8 cellular contexts compared by ENCODE assay signal in the genomic region with DNA sequence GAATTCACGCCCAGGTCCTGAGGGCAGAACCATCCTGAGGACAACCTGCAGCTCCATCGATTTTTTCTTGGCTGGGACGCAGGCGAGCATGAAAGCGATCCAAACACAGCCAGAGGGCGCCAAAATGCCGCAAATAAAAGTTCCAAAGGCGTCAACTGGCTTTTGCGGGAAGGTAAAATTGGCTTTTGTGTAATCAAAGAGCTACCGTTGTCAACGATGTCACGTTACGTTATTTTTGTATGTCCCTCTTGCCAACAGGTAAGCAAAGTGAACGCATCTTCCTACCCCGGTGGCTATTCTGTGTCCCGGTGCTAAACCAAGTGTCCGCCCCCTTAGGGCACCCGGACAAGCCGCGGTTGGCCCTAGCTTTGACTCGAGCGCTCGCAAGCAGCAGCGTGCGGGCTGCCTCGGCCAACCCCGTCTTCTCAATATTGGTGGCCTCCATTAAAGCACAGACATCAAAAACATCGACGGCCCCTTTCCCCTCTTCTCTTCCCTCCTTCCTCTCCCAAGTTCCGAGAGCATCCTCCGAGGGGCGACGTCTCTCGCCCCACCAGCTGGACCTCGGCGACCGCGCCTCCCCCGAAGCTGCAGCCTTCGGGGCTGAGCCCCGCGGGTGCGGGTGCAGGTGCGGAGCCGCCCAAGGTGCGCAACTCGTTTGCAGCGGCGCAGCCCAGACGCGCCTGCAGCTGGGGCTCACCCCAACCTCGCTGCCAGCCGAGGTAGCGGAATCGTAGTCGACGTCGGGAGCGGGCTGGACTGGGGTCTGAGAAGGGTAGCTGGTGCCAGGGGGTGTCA. TPM values are rescaled to one million over a fixed set of nuclear protein-coding genes. Genes with fewer than 3 reads are reported as not detected.
A peak's percentile ranks its signal among the peaks of the same experiment; 100 is the strongest.
DNase-seq lines count a peak whose midpoint lies in the region; ATAC-seq and TF ChIP-seq lines count a peak whose summit lies in the region.

No MANE protein-coding gene starts in this region.

- TF ChIP-seq EP300 in suprapubic skin (IDR thresholded peaks at IDR 0.05) = no peak

- H3K4me1 ChIP-seq in mucosa of rectum (ENCODE audit: control insufficient read depth in 2 of 2, insufficient read depth in 2 of 2, low read length in 2 of 2) = peaks cover 2 to 12% of the 10 kb centered on the region in 2 donors
- H3K4me1 ChIP-seq in suprapubic skin = peaks cover 35% of the 10 kb centered on the region

- ATAC-seq in GM21390 (IDR thresholded peaks at IDR 0.05; ENCODE audit: unreplicated experiment) = peak; percentile 39

- H3K9me3 ChIP-seq in mucosa of rectum (ENCODE audit: control insufficient read depth in 2 of 2, low read length in 2 of 2) = no peaks in the 10 kb centered on the region
- H3K9me3 ChIP-seq in suprapubic skin = no peaks in the 10 kb centered on the region

- no peaks in the 10 kb centered on the region for H3K36me3 ChIP-seq in mucosa of rectum (ENCODE audit: control insufficient read depth in 2 of 2, insufficient read depth in 2 of 2, low read length in 2 of 2)
- no peaks in the 10 kb centered on the region for H3K36me3 ChIP-seq in suprapubic skin

- H3K4me3 ChIP-seq in mucosa of rectum (ENCODE audit: low read length in 2 of 2) = peak overlapping the region; percentile 39 to 46
- H3K4me3 ChIP-seq in suprapubic skin = peak overlapping the region; percentile 59

- TF ChIP-seq CTCF in suprapubic skin (IDR thresholded peaks at IDR 0.05) = peak; percentile 66

- peak overlapping the region in 1 of 2 donors; percentile 28 for H3K9ac ChIP-seq in mucosa of rectum (ENCODE audit: low read depth in 1 of 2, low read length in 2 of 2)

- H3K27ac ChIP-seq in mucosa of rectum (ENCODE audit: low read depth in 2 of 2, low read length in 2 of 2) (peak overlapping the region in 1 of 2 donors; percentile 46), suprapubic skin (no peak overlapping the region)

- peaks cover 3 to 8% of the 10 kb centered on the region in 2 donors for H3K27me3 ChIP-seq in mucosa of rectum (ENCODE audit: control insufficient read depth in 2 of 2, insufficient read depth in 2 of 2, low read length in 2 of 2)
- peaks cover 19% of the 10 kb centered on the region for H3K27me3 ChIP-seq in suprapubic skin

- TF ChIP-seq POLR2A in suprapubic skin (IDR thresholded peaks at IDR 0.05) = no peak

- under 1% methylated on average over 56 of the region's 59 CpGs for WGBS in suprapubic skin

- DNase-seq in DMS114 treated with DMSO at 0.1 percent for 48 hours (lab: John Stamatoyannopoulos, UW; ENCODE audit: unreplicated experiment) (peak; percentile 55), HS-27A (ENCODE audit: low read depth) (peak; percentile 82), NCI-H748 treated with DMSO at 0.1 percent for 48 hours (lab: John Stamatoyannopoulos, UW) (peak; percentile 100), activated T-cell treated with anti-CD3 and anti-CD28 coated beads for 4 hours (peak; percentile 14), fibroblast of gingiva (ENCODE audit: low read depth) (peak; percentile 66), suprapubic skin (ENCODE audit: low spot score in 2 of 2) (peak; percentile 80 to 85)

RNA-seq across cellular contexts. Expression of a gene that starts 1.1 kb away (rescaled TPM):
- 10 to 100 TPM; 20.7 to 31.9 (median 26.2) TPM for total RNA-seq in suprapubic skin

Comparison
In these comparisons a context has a peak if more than half of its experiments do, and no peak if none do; other contexts are left out.
1. DNase-seq: peak in every context shown above with its lines; median percentile 100 in NCI-H748 treated with DMSO at 0.1 percent for 48 hours; 82 in suprapubic skin; 82 in HS-27A; 66 in fibroblast of gingiva; 55 in DMS114 treated with DMSO at 0.1 percent for 48 hours; 14 in activated T-cell treated with anti-CD3 and anti-CD28 coated beads for 4 hours.